Comparison of ENCODE assay signal across 14 cellular contexts in the genomic region with DNA sequence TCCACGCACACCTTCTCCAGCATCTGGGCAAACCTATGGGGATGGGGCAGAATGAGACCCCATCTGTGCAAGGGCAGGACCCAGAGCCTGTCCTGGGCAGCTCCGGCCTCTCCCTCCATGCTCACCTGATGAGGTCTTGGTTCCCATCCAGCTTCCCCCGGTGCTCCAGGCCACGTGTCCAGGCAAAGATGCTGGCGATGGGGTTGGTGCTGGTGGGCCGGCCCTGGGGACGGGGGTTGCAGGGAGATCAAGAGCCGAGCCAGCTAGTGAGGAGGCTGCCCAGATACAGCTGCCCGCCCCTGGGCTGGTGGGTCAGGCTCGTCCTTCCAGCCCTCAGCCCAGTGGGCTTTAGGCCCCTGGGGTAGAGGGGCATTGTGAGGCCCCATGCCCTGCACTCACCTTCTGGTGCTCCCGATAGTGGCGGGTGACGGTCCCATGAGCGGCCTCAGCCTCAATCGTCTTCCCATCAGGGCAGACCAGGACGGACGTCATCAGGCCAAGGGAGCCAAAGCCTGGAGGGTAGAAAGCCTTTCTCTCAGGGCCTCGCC. TPM values are rescaled to one million over a fixed set of nuclear protein-coding genes. Genes with fewer than 3 reads are reported as not detected.
DNase-seq lines count a peak whose midpoint lies in the region; ATAC-seq and TF ChIP-seq lines count a peak whose summit lies in the region.
"Had no signal": no experiment of that assay in that cellular context is flagged by ENCODE, and none has a peak within 500 bp of the region (broad histone marks: within the 10 kb centered on the region; RNA-seq: fewer than 3 reads in every experiment).

No MANE protein-coding gene starts in this region.

- TF ChIP-seq POLR2A in gastroesophageal sphincter (IDR thresholded peaks at IDR 0.05) = no peak

- peak overlapping the region; percentile 90 for H3K4me2 ChIP-seq in DOHH2 (ENCODE audit: low read length)

- H3K4me1 ChIP-seq in DOHH2 (ENCODE audit: control insufficient read depth, low read length) (peaks cover 50% of the 10 kb centered on the region), gastroesophageal sphincter (peaks cover 0 to 28% (median 9%) of the 10 kb centered on the region in 3 donors)
- no peaks in the 10 kb centered on the region for H3K4me1 ChIP-seq in effector memory CD4-positive, alpha-beta T cell (ENCODE audit: control insufficient read depth, insufficient read depth, low read length, poor library complexity, severe bottlenecking)

- WGBS in gastroesophageal sphincter (ENCODE audit: low coverage in 1 of 2), 2 donors = 80% methylated on average over 1 of the region's 18 CpGs; no CpG with 5 or more reads in 1 of the 2 donors

- H3K9me3 Mint-ChIP-seq in stimulated activated naive B cell treated with anti-CD40 and anti-IgM and Interleukin-4, amounts not matched to agents 10 μg/mL and 1 μg/mL and 100 μg/mL, for 72 hours = no peaks in the 10 kb centered on the region
- H3K9me3 Mint-ChIP-seq: H9 had no signal

- no peak for TF ChIP-seq EP300 in gastroesophageal sphincter (IDR thresholded peaks at IDR 0.05)

- H3K27me3 Mint-ChIP-seq in stimulated activated naive B cell treated with anti-CD40 and anti-IgM and Interleukin-4, amounts not matched to agents 10 μg/mL and 1 μg/mL and 100 μg/mL, for 72 hours = no peaks in the 10 kb centered on the region

- CTCF ChIA-PET in RWPE1 (lab: Yijun Ruan, JAX) = interaction anchor here (0.7 to 3.8 kb wide), 2 partner anchors 187 to 889 kb away, joined by 3 to 23 read pairs; no protein-coding TSS in a partner anchor

- TF ChIP-seq CTCF in DOHH2 (IDR thresholded peaks at IDR 0.05; ENCODE audit: low read depth, low read length, poor library complexity, severe bottlenecking) (no peak), RWPE1 (conservative IDR thresholded peaks at IDR 0.05; ENCODE audit: low read depth) (no peak), gastroesophageal sphincter (IDR thresholded peaks at IDR 0.05) (no peak)

- peaks cover 4 to 9% of the 10 kb centered on the region in 2 donors for H3K4me1 Mint-ChIP-seq in stimulated activated naive B cell treated with anti-CD40 and anti-IgM and Interleukin-4, amounts not matched to agents 10 μg/mL and 1 μg/mL and 100 μg/mL, for 72 hours

- no peaks in the 10 kb centered on the region for H3K27me3 ChIP-seq in DOHH2 (ENCODE audit: control insufficient read depth, low read length)
- no peaks in the 10 kb centered on the region for H3K27me3 ChIP-seq in gastroesophageal sphincter
- H3K27me3 ChIP-seq in effector memory CD4-positive, alpha-beta T cell (replicated peaks; ENCODE audit: control insufficient read depth, insufficient read depth, low read length, poor library complexity, severe bottlenecking) = no peaks in the 10 kb centered on the region

- H3K4me3 ChIP-seq in DOHH2 (ENCODE audit: low read length) (peak overlapping the region; percentile 60), gastroesophageal sphincter (no peak overlapping the region)
- no peak overlapping the region for H3K4me3 ChIP-seq in effector memory CD4-positive, alpha-beta T cell (ENCODE audit: insufficient read depth, low read depth, low read length, poor library complexity, severe bottlenecking)
- H3K4me3 ChIP-seq: GM12878 had no signal

- peaks cover 14% of the 10 kb centered on the region for H3F3A ChIP-seq in DOHH2 (ENCODE audit: control insufficient read depth, insufficient read depth)

- H3K27ac ChIP-seq in DOHH2 (ENCODE audit: low read depth, low read length) (peak overlapping the region; percentile 95), RWPE1 (0 out of 2 replicates have a peak overlapping the region, but pooled peaks have one; percentile 14), gastroesophageal sphincter (peak overlapping the region in 3 of 4 donors; percentile 31 to 51 (median 39))
- H3K27ac ChIP-seq in effector memory CD4-positive, alpha-beta T cell (ENCODE audit: insufficient read depth, low read length, poor library complexity, severe bottlenecking) = no peak overlapping the region

- H3K9me2 ChIP-seq in DOHH2 (replicated peaks; ENCODE audit: control insufficient read depth, low read length) = no peaks in the 10 kb centered on the region

- H4K20me1 ChIP-seq in DOHH2 (ENCODE audit: control insufficient read depth, insufficient read depth, low read depth, low read length) = no peaks in the 10 kb centered on the region

- ATAC-seq in gastroesophageal sphincter (no peak), HG03045 (IDR thresholded peaks at IDR 0.05; ENCODE audit: unreplicated experiment) (no peak)
- no peak for ATAC-seq in stimulated activated naive B cell treated with anti-CD40 and anti-IgM and Interleukin-4, amounts not matched to agents 10 μg/mL and 1 μg/mL and 100 μg/mL, for 72 hours (replicated peaks)
- ATAC-seq: GM12878 had no signal

- H3K36me3 ChIP-seq in DOHH2 (ENCODE audit: control insufficient read depth, low read length) (peaks cover 85% of the 10 kb centered on the region), gastroesophageal sphincter (peaks cover 0 to 96% of the 10 kb centered on the region in 2 donors)
- H3K36me3 ChIP-seq in effector memory CD4-positive, alpha-beta T cell (ENCODE audit: control insufficient read depth, insufficient read depth, low read length) = peaks cover 54% of the 10 kb centered on the region

- DNase-seq in RWPE1 (ENCODE audit: low spot score) = no peak
- DNase-seq in stimulated activated naive B cell treated with anti-CD40 and anti-IgM and Interleukin-4, amounts not matched to agents 10 μg/mL and 1 μg/mL and 100 μg/mL, for 72 hours = no peak
- no peak for DNase-seq in effector memory CD4-positive, alpha-beta T cell
- DNase-seq in NCI-H1694 treated with DMSO at 0.1 percent for 48 hours (lab: John Stamatoyannopoulos, UW) = no peak
- no peak for DNase-seq in retina
- DNase-seq: H9, NCI-H1436 treated with DMSO at 0.1 percent for 48 hours, NCI-H2227 treated with DMSO at 0.1 percent for 48 hours, NCI-H526 treated with DMSO at 0.1 percent for 48 hours, OCI-M1 had no signal

- no peak overlapping the region for H3K4me3 Mint-ChIP-seq in stimulated activated naive B cell treated with anti-CD40 and anti-IgM and Interleukin-4, amounts not matched to agents 10 μg/mL and 1 μg/mL and 100 μg/mL, for 72 hours
- H3K4me3 Mint-ChIP-seq: H9 had no signal

- H3K27ac Mint-ChIP-seq in stimulated activated naive B cell treated with anti-CD40 and anti-IgM and Interleukin-4, amounts not matched to agents 10 μg/mL and 1 μg/mL and 100 μg/mL, for 72 hours = peak overlapping the region; percentile 66

- no peaks in the 10 kb centered on the region; the same call in none of the 2 replicates for H3K79me2 ChIP-seq in DOHH2 (ENCODE audit: control insufficient read depth, low read length)

- H3K9me3 ChIP-seq in DOHH2 (ENCODE audit: control insufficient read depth, insufficient read depth, low read length) = no peaks in the 10 kb centered on the region
- H3K9me3 ChIP-seq in gastroesophageal sphincter = no peaks in the 10 kb centered on the region
- H3K9me3 ChIP-seq in effector memory CD4-positive, alpha-beta T cell (ENCODE audit: control insufficient read depth, low read length) = no peaks in the 10 kb centered on the region

- POLR2A ChIA-PET in RWPE1 (lab: Yijun Ruan, JAX; ENCODE audit: low non-redundant PET) = no interaction called here

- peaks cover 34 to 61% of the 10 kb centered on the region in 2 donors for H3K36me3 Mint-ChIP-seq in stimulated activated naive B cell treated with anti-CD40 and anti-IgM and Interleukin-4, amounts not matched to agents 10 μg/mL and 1 μg/mL and 100 μg/mL, for 72 hours

RNA-seq across cellular contexts. Expression of a gene that starts 17.3 kb away (rescaled TPM):
- total RNA-seq in gastroesophageal sphincter = 100 to 1,000 TPM in 3 of 4 donors, 10 to 100 TPM in 1; 45.2 to 289 (median 132) TPM
